Comparison of ENCODE assay signal across 1 cellular context in the genomic region with DNA sequence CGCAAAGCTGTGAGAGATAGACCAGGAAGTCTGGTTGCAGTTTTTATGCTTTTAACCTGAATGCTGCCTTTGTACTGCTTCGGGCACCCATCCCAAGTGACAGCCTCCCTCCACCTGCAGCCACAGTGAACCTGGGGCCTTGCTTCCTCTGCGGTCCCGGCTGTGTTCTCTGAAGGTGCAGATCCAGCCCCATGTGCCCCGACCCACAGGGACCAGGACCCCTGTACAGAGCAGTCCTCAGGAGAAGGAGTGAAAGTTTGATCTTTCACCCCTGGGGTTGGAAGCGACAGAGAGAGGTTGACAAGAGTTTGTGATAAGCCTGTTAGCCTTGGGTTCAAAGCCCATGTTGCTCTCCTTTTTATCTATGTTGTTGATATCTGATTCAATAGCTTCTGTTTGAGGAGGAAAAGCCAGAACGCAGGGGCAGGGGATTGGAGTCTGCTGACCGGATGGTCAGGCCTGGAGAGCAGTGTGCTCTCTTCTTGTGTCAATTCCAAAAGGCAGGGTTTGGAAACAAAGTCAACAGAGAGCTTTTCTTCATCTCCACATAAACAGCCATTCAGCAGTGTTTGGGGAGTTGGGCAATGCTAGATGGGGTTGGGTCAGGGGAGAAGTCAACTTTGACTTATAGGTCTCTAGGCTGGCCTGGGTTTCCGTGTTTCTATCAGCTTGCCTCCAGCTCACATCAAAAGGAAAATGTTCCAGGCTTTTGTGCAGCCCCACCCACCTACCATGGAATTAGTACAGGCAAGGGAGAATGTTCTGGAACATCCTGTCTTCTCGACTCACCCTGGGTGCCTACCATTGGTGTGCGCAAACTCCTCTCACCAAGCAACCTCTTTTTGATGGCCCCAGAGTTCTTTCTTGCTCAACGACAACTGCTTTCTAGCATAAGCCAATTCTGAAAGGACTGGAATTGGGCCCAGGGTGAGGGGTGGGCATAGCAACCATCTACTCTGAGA.
A peak's percentile ranks its signal among the peaks of the same experiment; 100 is the strongest.
TF ChIP-seq lines count a peak whose summit lies in the region.

No MANE protein-coding gene starts in this region.

TF ChIP-seq in HepG2, 621 proteins besides CTCF, POLR2A, EP300 and RAD21 (continued from another document and continues in another):
- TF ChIP-seq, protein P1, sequence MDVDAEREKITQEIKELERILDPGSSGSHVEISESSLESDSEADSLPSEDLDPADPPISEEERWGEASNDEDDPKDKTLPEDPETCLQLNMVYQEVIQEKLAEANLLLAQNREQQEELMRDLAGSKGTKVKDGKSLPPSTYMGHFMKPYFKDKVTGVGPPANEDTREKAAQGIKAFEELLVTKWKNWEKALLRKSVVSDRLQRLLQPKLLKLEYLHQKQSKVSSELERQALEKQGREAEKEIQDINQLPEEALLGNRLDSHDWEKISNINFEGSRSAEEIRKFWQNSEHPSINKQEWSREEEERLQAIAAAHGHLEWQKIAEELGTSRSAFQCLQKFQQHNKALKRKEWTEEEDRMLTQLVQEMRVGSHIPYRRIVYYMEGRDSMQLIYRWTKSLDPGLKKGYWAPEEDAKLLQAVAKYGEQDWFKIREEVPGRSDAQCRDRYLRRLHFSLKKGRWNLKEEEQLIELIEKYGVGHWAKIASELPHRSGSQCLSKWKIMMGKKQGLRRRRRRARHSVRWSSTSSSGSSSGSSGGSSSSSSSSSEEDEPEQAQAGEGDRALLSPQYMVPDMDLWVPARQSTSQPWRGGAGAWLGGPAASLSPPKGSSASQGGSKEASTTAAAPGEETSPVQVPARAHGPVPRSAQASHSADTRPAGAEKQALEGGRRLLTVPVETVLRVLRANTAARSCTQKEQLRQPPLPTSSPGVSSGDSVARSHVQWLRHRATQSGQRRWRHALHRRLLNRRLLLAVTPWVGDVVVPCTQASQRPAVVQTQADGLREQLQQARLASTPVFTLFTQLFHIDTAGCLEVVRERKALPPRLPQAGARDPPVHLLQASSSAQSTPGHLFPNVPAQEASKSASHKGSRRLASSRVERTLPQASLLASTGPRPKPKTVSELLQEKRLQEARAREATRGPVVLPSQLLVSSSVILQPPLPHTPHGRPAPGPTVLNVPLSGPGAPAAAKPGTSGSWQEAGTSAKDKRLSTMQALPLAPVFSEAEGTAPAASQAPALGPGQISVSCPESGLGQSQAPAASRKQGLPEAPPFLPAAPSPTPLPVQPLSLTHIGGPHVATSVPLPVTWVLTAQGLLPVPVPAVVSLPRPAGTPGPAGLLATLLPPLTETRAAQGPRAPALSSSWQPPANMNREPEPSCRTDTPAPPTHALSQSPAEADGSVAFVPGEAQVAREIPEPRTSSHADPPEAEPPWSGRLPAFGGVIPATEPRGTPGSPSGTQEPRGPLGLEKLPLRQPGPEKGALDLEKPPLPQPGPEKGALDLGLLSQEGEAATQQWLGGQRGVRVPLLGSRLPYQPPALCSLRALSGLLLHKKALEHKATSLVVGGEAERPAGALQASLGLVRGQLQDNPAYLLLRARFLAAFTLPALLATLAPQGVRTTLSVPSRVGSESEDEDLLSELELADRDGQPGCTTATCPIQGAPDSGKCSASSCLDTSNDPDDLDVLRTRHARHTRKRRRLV (CRISPR knock-in tag; IDR thresholded peaks at IDR 0.05): peak; percentile 71; the same call in 1 of the 2 replicates
- TF ChIP-seq HNRNPLL (IDR thresholded peaks at IDR 0.05; ENCODE audit: low read depth, low read length, poor library complexity, severe bottlenecking): no peak
- TF ChIP-seq KLF6 (CRISPR knock-in tag; IDR thresholded peaks at IDR 0.05): no peak
- TF ChIP-seq, protein P2, sequence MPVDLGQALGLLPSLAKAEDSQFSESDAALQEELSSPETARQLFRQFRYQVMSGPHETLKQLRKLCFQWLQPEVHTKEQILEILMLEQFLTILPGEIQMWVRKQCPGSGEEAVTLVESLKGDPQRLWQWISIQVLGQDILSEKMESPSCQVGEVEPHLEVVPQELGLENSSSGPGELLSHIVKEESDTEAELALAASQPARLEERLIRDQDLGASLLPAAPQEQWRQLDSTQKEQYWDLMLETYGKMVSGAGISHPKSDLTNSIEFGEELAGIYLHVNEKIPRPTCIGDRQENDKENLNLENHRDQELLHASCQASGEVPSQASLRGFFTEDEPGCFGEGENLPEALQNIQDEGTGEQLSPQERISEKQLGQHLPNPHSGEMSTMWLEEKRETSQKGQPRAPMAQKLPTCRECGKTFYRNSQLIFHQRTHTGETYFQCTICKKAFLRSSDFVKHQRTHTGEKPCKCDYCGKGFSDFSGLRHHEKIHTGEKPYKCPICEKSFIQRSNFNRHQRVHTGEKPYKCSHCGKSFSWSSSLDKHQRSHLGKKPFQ (CRISPR knock-in tag; IDR thresholded peaks at IDR 0.05; ENCODE audit: insufficient replicate concordance): no peak
- TF ChIP-seq, protein P3, sequence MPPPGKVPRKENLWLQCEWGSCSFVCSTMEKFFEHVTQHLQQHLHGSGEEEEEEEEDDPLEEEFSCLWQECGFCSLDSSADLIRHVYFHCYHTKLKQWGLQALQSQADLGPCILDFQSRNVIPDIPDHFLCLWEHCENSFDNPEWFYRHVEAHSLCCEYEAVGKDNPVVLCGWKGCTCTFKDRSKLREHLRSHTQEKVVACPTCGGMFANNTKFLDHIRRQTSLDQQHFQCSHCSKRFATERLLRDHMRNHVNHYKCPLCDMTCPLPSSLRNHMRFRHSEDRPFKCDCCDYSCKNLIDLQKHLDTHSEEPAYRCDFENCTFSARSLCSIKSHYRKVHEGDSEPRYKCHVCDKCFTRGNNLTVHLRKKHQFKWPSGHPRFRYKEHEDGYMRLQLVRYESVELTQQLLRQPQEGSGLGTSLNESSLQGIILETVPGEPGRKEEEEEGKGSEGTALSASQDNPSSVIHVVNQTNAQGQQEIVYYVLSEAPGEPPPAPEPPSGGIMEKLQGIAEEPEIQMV (CRISPR knock-in tag; IDR thresholded peaks at IDR 0.05; ENCODE audit: low read depth): peak; percentile 89
- TF ChIP-seq ZFP41 (CRISPR knock-in tag; IDR thresholded peaks at IDR 0.05; ENCODE audit: borderline replicate concordance): no peak; the same call in 1 of the 2 replicates
- no peak for TF ChIP-seq RELA (CRISPR knock-in tag; IDR thresholded peaks at IDR 0.05)
- TF ChIP-seq ZNF652 (CRISPR knock-in tag; IDR thresholded peaks at IDR 0.05; ENCODE audit: borderline replicate concordance, low read depth): peak; percentile 56; the same call in 1 of the 2 replicates
- TF ChIP-seq NBN (conservative IDR thresholded peaks at IDR 0.05): no peak
- no peak for TF ChIP-seq ZNF570 (CRISPR knock-in tag; IDR thresholded peaks at IDR 0.05; ENCODE audit: borderline replicate concordance)
- TF ChIP-seq TBL1XR1 (IDR thresholded peaks at IDR 0.05; ENCODE audit: borderline replicate concordance, low read length, partially characterized antibody): peak; percentile 82
- peak; percentile 86 for TF ChIP-seq MTA1 (CRISPR knock-in tag; IDR thresholded peaks at IDR 0.05; ENCODE audit: borderline replicate concordance)
- TF ChIP-seq ZNF709 (CRISPR knock-in tag; IDR thresholded peaks at IDR 0.05): no peak
- TF ChIP-seq, protein P4, sequence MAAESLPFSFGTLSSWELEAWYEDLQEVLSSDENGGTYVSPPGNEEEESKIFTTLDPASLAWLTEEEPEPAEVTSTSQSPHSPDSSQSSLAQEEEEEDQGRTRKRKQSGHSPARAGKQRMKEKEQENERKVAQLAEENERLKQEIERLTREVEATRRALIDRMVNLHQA (CRISPR knock-in tag; IDR thresholded peaks at IDR 0.05): peak; percentile 90; the same call in 1 of the 2 replicates
- no peak for TF ChIP-seq PAF1 (CRISPR knock-in tag; IDR thresholded peaks at IDR 0.05)
- TF ChIP-seq ZNF446 (CRISPR knock-in tag; IDR thresholded peaks at IDR 0.05): no peak; the same call in 1 of the 2 replicates
- peak; percentile 93; the same call in 1 of the 2 replicates for TF ChIP-seq ZNF678 (CRISPR knock-in tag; IDR thresholded peaks at IDR 0.05)
- peak; percentile 98 for TF ChIP-seq RARA (CRISPR knock-in tag; IDR thresholded peaks at IDR 0.05)
- TF ChIP-seq, protein P5, sequence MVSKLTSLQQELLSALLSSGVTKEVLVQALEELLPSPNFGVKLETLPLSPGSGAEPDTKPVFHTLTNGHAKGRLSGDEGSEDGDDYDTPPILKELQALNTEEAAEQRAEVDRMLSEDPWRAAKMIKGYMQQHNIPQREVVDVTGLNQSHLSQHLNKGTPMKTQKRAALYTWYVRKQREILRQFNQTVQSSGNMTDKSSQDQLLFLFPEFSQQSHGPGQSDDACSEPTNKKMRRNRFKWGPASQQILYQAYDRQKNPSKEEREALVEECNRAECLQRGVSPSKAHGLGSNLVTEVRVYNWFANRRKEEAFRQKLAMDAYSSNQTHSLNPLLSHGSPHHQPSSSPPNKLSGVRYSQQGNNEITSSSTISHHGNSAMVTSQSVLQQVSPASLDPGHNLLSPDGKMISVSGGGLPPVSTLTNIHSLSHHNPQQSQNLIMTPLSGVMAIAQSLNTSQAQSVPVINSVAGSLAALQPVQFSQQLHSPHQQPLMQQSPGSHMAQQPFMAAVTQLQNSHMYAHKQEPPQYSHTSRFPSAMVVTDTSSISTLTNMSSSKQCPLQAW (CRISPR knock-in tag; IDR thresholded peaks at IDR 0.05): peak; percentile 98
- peak; percentile 83; the same call in 1 of the 2 replicates for TF ChIP-seq ZNF33A (CRISPR knock-in tag; IDR thresholded peaks at IDR 0.05; ENCODE audit: borderline replicate concordance)
- peak; percentile 94 for TF ChIP-seq HOXA5 (CRISPR knock-in tag; IDR thresholded peaks at IDR 0.05)
- no peak; the same call in 1 of the 2 replicates for TF ChIP-seq RFX1 (IDR thresholded peaks at IDR 0.05)
- TF ChIP-seq MAFK (conservative IDR thresholded peaks at IDR 0.05 in 1 of 2, IDR thresholded peaks at IDR 0.05 in 1 of 2; ENCODE audit: low read length in 2 of 2): peak; percentile 21 to 38; a peak in 1 of 4 replicates
- no peak for TF ChIP-seq CENPX (CRISPR knock-in tag; IDR thresholded peaks at IDR 0.05)
- TF ChIP-seq, protein P6, sequence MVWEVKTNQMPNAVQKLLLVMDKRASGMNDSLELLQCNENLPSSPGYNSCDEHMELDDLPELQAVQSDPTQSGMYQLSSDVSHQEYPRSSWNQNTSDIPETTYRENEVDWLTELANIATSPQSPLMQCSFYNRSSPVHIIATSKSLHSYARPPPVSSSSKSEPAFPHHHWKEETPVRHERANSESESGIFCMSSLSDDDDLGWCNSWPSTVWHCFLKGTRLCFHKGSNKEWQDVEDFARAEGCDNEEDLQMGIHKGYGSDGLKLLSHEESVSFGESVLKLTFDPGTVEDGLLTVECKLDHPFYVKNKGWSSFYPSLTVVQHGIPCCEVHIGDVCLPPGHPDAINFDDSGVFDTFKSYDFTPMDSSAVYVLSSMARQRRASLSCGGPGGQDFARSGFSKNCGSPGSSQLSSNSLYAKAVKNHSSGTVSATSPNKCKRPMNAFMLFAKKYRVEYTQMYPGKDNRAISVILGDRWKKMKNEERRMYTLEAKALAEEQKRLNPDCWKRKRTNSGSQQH (CRISPR knock-in tag; IDR thresholded peaks at IDR 0.05; ENCODE audit: low read depth): peak; percentile 90; the same call in 1 of the 2 replicates
- TF ChIP-seq ZNF567 (CRISPR knock-in tag; IDR thresholded peaks at IDR 0.05; ENCODE audit: borderline replicate concordance): peak; percentile 7; the same call in 1 of the 2 replicates
- TF ChIP-seq SRF (IDR thresholded peaks at IDR 0.05; ENCODE audit: low read depth, low read length): peak; percentile 23; the same call in 1 of the 2 replicates
- peak; percentile 83 for TF ChIP-seq ZMYM4 (CRISPR knock-in tag; IDR thresholded peaks at IDR 0.05)
- TF ChIP-seq, protein P7, sequence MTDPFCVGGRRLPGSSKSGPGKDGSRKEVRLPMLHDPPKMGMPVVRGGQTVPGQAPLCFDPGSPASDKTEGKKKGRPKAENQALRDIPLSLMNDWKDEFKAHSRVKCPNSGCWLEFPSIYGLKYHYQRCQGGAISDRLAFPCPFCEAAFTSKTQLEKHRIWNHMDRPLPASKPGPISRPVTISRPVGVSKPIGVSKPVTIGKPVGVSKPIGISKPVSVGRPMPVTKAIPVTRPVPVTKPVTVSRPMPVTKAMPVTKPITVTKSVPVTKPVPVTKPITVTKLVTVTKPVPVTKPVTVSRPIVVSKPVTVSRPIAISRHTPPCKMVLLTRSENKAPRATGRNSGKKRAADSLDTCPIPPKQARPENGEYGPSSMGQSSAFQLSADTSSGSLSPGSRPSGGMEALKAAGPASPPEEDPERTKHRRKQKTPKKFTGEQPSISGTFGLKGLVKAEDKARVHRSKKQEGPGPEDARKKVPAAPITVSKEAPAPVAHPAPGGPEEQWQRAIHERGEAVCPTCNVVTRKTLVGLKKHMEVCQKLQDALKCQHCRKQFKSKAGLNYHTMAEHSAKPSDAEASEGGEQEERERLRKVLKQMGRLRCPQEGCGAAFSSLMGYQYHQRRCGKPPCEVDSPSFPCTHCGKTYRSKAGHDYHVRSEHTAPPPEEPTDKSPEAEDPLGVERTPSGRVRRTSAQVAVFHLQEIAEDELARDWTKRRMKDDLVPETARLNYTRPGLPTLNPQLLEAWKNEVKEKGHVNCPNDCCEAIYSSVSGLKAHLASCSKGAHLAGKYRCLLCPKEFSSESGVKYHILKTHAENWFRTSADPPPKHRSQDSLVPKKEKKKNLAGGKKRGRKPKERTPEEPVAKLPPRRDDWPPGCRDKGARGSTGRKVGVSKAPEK (CRISPR knock-in tag; IDR thresholded peaks at IDR 0.05; ENCODE audit: borderline replicate concordance): no peak
- TF ChIP-seq, protein P8, sequence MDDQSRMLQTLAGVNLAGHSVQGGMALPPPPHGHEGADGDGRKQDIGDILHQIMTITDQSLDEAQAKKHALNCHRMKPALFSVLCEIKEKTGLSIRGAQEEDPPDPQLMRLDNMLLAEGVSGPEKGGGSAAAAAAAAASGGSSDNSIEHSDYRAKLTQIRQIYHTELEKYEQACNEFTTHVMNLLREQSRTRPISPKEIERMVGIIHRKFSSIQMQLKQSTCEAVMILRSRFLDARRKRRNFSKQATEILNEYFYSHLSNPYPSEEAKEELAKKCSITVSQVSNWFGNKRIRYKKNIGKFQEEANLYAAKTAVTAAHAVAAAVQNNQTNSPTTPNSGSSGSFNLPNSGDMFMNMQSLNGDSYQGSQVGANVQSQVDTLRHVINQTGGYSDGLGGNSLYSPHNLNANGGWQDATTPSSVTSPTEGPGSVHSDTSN (CRISPR knock-in tag; IDR thresholded peaks at IDR 0.05; ENCODE audit: borderline replicate concordance): peak; percentile 26; the same call in 1 of the 2 replicates
- TF ChIP-seq BCL6 (CRISPR knock-in tag; IDR thresholded peaks at IDR 0.05): peak; percentile 93
